1 cellular context compared by ENCODE assay signal in the genomic region with DNA sequence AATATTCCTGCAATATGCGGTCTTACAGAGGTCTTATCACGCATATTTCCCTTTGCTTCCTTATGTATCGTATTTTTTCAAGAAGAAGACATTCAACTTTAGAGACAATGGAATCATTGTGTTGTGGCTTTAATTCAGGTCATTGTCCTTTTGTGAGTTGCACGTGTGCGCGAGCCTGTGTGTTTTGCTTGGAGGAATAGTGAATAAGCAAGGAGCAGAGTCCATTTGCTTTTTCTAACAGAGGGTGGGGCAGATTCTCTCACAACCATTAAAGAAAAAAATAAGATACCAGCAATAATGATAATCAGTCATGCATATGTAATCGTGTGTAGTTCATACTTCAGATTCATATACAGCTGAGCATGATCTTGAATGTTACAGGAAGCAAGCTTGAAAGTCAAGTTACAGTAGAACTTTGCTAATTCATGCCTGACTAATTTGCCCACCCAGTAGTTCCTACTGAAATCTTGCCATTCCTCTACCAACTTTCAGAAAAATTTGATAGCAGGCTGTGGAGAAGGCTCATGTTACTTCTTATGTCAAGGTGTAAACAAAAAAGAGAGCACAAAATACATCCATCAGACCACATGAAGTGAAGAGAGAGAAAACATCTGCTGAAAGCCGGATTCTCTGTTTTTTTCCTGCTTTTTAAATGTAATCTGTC.
TF ChIP-seq lines count a peak whose summit lies in the region.

No MANE protein-coding gene starts in this region.

TF ChIP-seq in liver, 16 proteins besides CTCF, POLR2A, EP300 and RAD21 (continued from another document):
- peak; percentile 83 to 94 for TF ChIP-seq RXRA (IDR thresholded peaks at IDR 0.05)
